8 cellular contexts compared by ENCODE assay signal in the genomic region with DNA sequence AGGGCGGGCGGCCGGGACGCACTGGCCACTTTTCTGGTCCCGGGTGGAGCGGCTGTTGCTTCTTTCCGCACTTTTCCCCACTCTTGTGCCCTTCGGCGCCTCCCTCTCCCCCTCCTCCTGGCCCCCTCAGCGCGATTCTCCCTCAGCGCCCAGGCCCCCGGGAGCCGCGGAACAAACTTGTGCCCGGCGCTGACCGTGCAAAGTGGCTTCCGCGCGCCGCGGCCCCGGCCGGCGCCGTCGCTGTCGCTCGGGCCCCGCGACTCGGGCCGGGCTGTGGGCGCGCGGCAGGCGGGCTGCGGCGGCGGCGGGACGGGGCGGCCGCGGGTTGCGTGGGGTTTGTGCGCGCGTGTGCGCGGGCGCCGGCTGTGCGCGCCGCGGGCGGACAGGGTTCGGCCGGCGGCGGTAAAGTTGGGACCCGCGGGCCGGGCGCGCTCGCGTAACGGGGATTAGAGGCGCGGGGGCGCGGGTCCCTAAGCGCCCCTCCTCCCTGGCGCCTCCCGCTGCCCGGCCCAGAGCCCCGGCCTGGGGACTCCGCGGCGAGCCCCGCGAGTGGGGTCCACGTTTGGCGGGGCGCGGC. TPM values are rescaled to one million over a fixed set of nuclear protein-coding genes. Genes with fewer than 3 reads are reported as not detected.
DNase-seq lines count a peak whose midpoint lies in the region; ATAC-seq and TF ChIP-seq lines count a peak whose summit lies in the region.

No MANE protein-coding gene starts in this region.

- peaks cover 46 to 69% (median 56%) of the 10 kb centered on the region in 11 experiments for H3K27me3 ChIP-seq in BLaER1 treated with 17β-estradiol and CSF1 and Interleukin-3, amounts not matched to agents 10 nM and 100 nM
- H3K27me3 ChIP-seq in KMS-11 (ENCODE audit: insufficient read depth, low read depth) (no peaks in the 10 kb centered on the region), body of pancreas (no peaks in the 10 kb centered on the region), subcutaneous abdominal adipose tissue (ENCODE audit: control insufficient read depth in 5 of 5, insufficient read depth in 4 of 5, low read length in 5 of 5) (no peaks in the 10 kb centered on the region)

- H3K4me2 ChIP-seq in BLaER1 treated with 17β-estradiol and CSF1 and Interleukin-3, amounts not matched to agents 10 nM and 100 nM = peak overlapping the region; percentile 97 to 100 (median 99)
- H3K4me2 ChIP-seq in KMS-11 = 0 out of 2 replicates have a peak overlapping the region, but pooled peaks have one; percentile 99

- no peak for TF ChIP-seq POLR2A in body of pancreas (IDR thresholded peaks at IDR 0.05)

- peak overlapping the region; percentile 77 to 91 (median 82) for H3K4me3 ChIP-seq in BLaER1 treated with 17β-estradiol and CSF1 and Interleukin-3, amounts not matched to agents 10 nM and 100 nM
- no peak overlapping the region for H3K4me3 ChIP-seq in KMS-11 (IDR thresholded peaks at IDR 0.05; ENCODE audit: insufficient read depth, low read depth, low read length)
- peak overlapping the region; percentile 65 to 98 for H3K4me3 ChIP-seq in body of pancreas
- H3K4me3 ChIP-seq in subcutaneous abdominal adipose tissue (ENCODE audit: low read depth in 1 of 5, low read length in 5 of 5) = peak overlapping the region in 4 of 5 donors; percentile 89 to 92 (median 91)

- H3K27ac ChIP-seq in BLaER1 treated with 17β-estradiol and CSF1 and Interleukin-3, amounts not matched to agents 10 nM and 100 nM = peak overlapping the region in 9 of 11 experiments; percentile 18 to 60 (median 38); a peak in 13 of 22 replicates
- H3K27ac ChIP-seq in KMS-11 = peak overlapping the region; percentile 87
- peak overlapping the region; percentile 33 to 90 (median 85) for H3K27ac ChIP-seq in body of pancreas
- peak overlapping the region; percentile 89 for H3K27ac ChIP-seq in subcutaneous abdominal adipose tissue (ENCODE audit: low read depth, low read length)

- intact Hi-C loops in body of pancreas (cut with DNase I) = no loop called here

- no peaks in the 10 kb centered on the region for H3K36me3 ChIP-seq in BLaER1 treated with 17β-estradiol and CSF1 and Interleukin-3, amounts not matched to agents 10 nM and 100 nM
- H3K36me3 ChIP-seq in KMS-11 (ENCODE audit: insufficient read depth) = no peaks in the 10 kb centered on the region
- no peaks in the 10 kb centered on the region for H3K36me3 ChIP-seq in body of pancreas (replicated peaks in 1 of 2; ENCODE audit: insufficient read depth in 1 of 2, low read depth in 2 of 2)
- H3K36me3 ChIP-seq in subcutaneous abdominal adipose tissue (ENCODE audit: control insufficient read depth in 5 of 5, insufficient read depth in 5 of 5, low read length in 5 of 5) = no peaks in the 10 kb centered on the region

- ATAC-seq in body of pancreas = peak; percentile 15

- H2AFZ ChIP-seq in KMS-11 (ENCODE audit: low read depth) = peak overlapping the region; percentile 82; the same call in 1 of the 2 replicates

- H4K20me1 ChIP-seq in BLaER1 treated with 17β-estradiol and CSF1 and Interleukin-3, amounts not matched to agents 10 nM and 100 nM = peaks cover 0 to 36% (median 0%) of the 10 kb centered on the region in 11 experiments; a peak in 9 of 22 replicates
- H4K20me1 ChIP-seq in KMS-11 (ENCODE audit: insufficient read depth) = peaks cover 12% of the 10 kb centered on the region; the same call in 1 of the 2 replicates

- TF ChIP-seq CTCF in GM20000 (IDR thresholded peaks at IDR 0.05; ENCODE audit: extremely low read depth, missing control alignments) (no peak), KMS-11 (conservative IDR thresholded peaks at IDR 0.05; ENCODE audit: low read depth, low read length) (no peak), body of pancreas (IDR thresholded peaks at IDR 0.05) (no peak)

- 0 to 1% methylated on average over 6 to 61 of the region's 89 CpGs for WGBS in body of pancreas, 2 donors

- H3K9ac ChIP-seq in BLaER1 treated with 17β-estradiol and CSF1 and Interleukin-3, amounts not matched to agents 10 nM and 100 nM = peak overlapping the region; percentile 54 to 82 (median 71)
- H3K9ac ChIP-seq in KMS-11 (peak overlapping the region; percentile 85), subcutaneous abdominal adipose tissue (ENCODE audit: low read length in 5 of 5) (peak overlapping the region in 4 of 5 donors; percentile 71 to 85 (median 76))

- H3K9me3 ChIP-seq in BLaER1 treated with 17β-estradiol and CSF1 and Interleukin-3, amounts not matched to agents 10 nM and 100 nM (replicated peaks in 1 of 11) = no peaks in the 10 kb centered on the region
- H3K9me3 ChIP-seq in body of pancreas (no peaks in the 10 kb centered on the region), subcutaneous abdominal adipose tissue (ENCODE audit: control insufficient read depth in 5 of 5, low read length in 5 of 5) (no peaks in the 10 kb centered on the region)

- H3K4me1 ChIP-seq in BLaER1 treated with 17β-estradiol and CSF1 and Interleukin-3, amounts not matched to agents 10 nM and 100 nM = peaks cover 11 to 26% (median 21%) of the 10 kb centered on the region in 10 experiments; a peak in 17 of 20 replicates
- H3K4me1 ChIP-seq in KMS-11 (ENCODE audit: low read depth, poor library complexity, severe bottlenecking) (peaks cover 39% of the 10 kb centered on the region), body of pancreas (peaks cover 18% of the 10 kb centered on the region), subcutaneous abdominal adipose tissue (ENCODE audit: control insufficient read depth in 5 of 5, insufficient read depth in 5 of 5, low read length in 5 of 5) (peaks cover 0 to 44% (median 41%) of the 10 kb centered on the region in 5 donors)

- DNase-seq in GM20000 (ENCODE audit: low spot score) = peak; percentile 34
- no peak for DNase-seq in body of pancreas
- DNase-seq in left kidney (ENCODE audit: low read depth, low spot score) = peak; percentile 53
- no peak for DNase-seq in kidney tubule cell (ENCODE audit: low spot score)
- no peak for DNase-seq in NCI-H1048 (lab: John Stamatoyannopoulos, UW)

- peaks cover 61% of the 10 kb centered on the region for H3K79me2 ChIP-seq in KMS-11 (ENCODE audit: insufficient read depth, low read depth)

RNA-seq across cellular contexts. Expression of a gene that starts 0.7 kb away (rescaled TPM):
- total RNA-seq in body of pancreas = 10 to 100 TPM in 1 of 2 donors, 1 to 10 TPM in 1; 9.9 to 21.0 TPM

Comparison
In these comparisons a context has a peak if more than half of its experiments do, and no peak if none do; other contexts are left out.
1. H3K27ac ChIP-seq: peak in every context shown above with its lines; median percentile 89 in subcutaneous abdominal adipose tissue; 87 in KMS-11; 85 in body of pancreas; 38 in BLaER1 treated with 17β-estradiol and CSF1 and Interleukin-3, amounts not matched to agents 10 nM and 100 nM.
2. DNase-seq: peak in GM20000 (single experiment) and left kidney (single experiment); none in body of pancreas (0 of 4), kidney tubule cell (single experiment) and NCI-H1048 (single experiment).
3. Peak in every context shown above with its lines, with median percentiles within 50 percentile points of each other: H3K9ac ChIP-seq.